In the genomic region with DNA sequence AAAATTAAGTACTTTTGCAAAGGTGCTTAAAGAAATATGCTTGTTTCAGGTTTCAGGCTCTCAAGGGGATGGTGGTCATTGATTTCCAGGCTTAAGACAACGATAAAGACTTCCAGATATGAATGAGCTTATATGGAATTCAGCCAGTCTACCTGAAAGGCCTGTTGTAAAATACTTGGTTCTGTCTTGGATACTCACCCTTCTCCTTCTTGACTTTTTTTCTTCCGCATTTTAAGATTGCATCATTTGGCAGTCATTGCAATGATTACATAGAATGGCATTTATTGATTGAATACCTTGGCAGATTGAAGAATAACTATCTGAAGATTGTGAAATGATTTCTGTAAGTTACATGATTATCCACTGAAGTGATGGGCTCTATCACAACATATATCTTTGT, we compare ENCODE assay signal across 20 cellular contexts.
DNase-seq lines count a peak whose midpoint lies in the region; TF ChIP-seq lines count a peak whose summit lies in the region.
"Had no signal": no experiment of that assay in that cellular context is flagged by ENCODE, and none has a peak within 500 bp of the region (broad histone marks: within the 10 kb centered on the region; RNA-seq: fewer than 3 reads in every experiment).

No MANE protein-coding gene starts in this region.

- intact Hi-C loops in CD14-positive monocyte (cut with micrococcal nuclease) = loop anchor here in 1 of 2 donors (10.0 kb wide), 1 partner anchor 698 kb away; the partner anchor contains the start of gene INHBA

- H3K79me2 ChIP-seq in ACC112 (ENCODE audit: control insufficient read depth, insufficient read depth, low read length, unreplicated experiment) = no peaks in the 10 kb centered on the region

- H3K4me3 Mint-ChIP-seq in activated CD4-positive, alpha-beta memory T cell treated with anti-CD3 and anti-CD28 coated beads, Interleukin-2, amount 10 ng/mL, durations not matched to agents 7 days and 5 days = no peak overlapping the region
- no peak overlapping the region for H3K4me3 Mint-ChIP-seq in CD14-positive monocyte
- H3K4me3 Mint-ChIP-seq: activated CD4-positive, alpha-beta T cell treated with anti-CD3 and anti-CD28 coated beads, Interleukin-2, amount 10 ng/mL, durations not matched to agents 24 days and 14 days; activated T-helper 1 cell treated with anti-CD3 and anti-CD28 coated beads, Interleukin-12 subunit alpha, Interleukin-12 subunit beta, Interleukin-2, Interleukin-4 antibody, amounts not matched to agents 30 ng/mL and 10 ng/mL and 1 ng/mL, durations not matched to agents 14 hours and 24 hours and 36 hours; dendritic cell treated with granulocyte-macrophage colony-stimulating factor and Interleukin-4, amounts not matched to agents 40 ng/mL and 50 ng/mL, for 4 days; T-helper 17 cell had no signal

- no peaks in the 10 kb centered on the region for H3K36me3 Mint-ChIP-seq in activated CD4-positive, alpha-beta memory T cell treated with anti-CD3 and anti-CD28 coated beads, Interleukin-2, amount 10 ng/mL, durations not matched to agents 7 days and 5 days (ENCODE audit: low read depth)
- no peaks in the 10 kb centered on the region for H3K36me3 Mint-ChIP-seq in CD14-positive monocyte

- H3K36me3 ChIP-seq in ACC112 (ENCODE audit: insufficient read depth, low read length) = no peaks in the 10 kb centered on the region
- H3K36me3 ChIP-seq: gastroesophageal sphincter had no signal

- no peak for TF ChIP-seq CTCF in astrocyte of the spinal cord (IDR thresholded peaks at IDR 0.05; ENCODE audit: low read depth, low read length)
- TF ChIP-seq CTCF in CD14-positive monocyte (IDR thresholded peaks at IDR 0.05) = no peak

- H3K4me1 Mint-ChIP-seq in activated CD4-positive, alpha-beta memory T cell treated with anti-CD3 and anti-CD28 coated beads, Interleukin-2, amount 10 ng/mL, durations not matched to agents 7 days and 5 days = no peaks in the 10 kb centered on the region
- peaks cover 36% of the 10 kb centered on the region for H3K4me1 Mint-ChIP-seq in CD14-positive monocyte
- H3K4me1 Mint-ChIP-seq: activated CD4-positive, alpha-beta T cell treated with anti-CD3 and anti-CD28 coated beads, Interleukin-2, amount 10 ng/mL, durations not matched to agents 24 days and 14 days; T-helper 17 cell had no signal

- H3K4me3 ChIP-seq in ACC112 (ENCODE audit: low read depth, low read length) = peak overlapping the region; percentile 4; the same call in 1 of the 2 replicates
- no peak overlapping the region for H3K4me3 ChIP-seq in astrocyte of the spinal cord (ENCODE audit: low read depth, low read length)
- H3K4me3 ChIP-seq: gastroesophageal sphincter had no signal

- peak overlapping the region; percentile 39 for H2AFZ ChIP-seq in ACC112 (ENCODE audit: low read length, unreplicated experiment)

- H3K9me3 Mint-ChIP-seq in activated CD4-positive, alpha-beta memory T cell treated with anti-CD3 and anti-CD28 coated beads, Interleukin-2, amount 10 ng/mL, durations not matched to agents 7 days and 5 days = peaks cover 17% of the 10 kb centered on the region
- peaks cover 0 to 2% (median 0%) of the 10 kb centered on the region in 7 donors for H3K9me3 Mint-ChIP-seq in CD14-positive monocyte
- H3K9me3 Mint-ChIP-seq: activated CD4-positive, alpha-beta T cell treated with anti-CD3 and anti-CD28 coated beads, Interleukin-2, amount 10 ng/mL, durations not matched to agents 24 days and 14 days; activated T-helper 1 cell treated with anti-CD3 and anti-CD28 coated beads, Interleukin-12 subunit alpha, Interleukin-12 subunit beta, Interleukin-2, Interleukin-4 antibody, amounts not matched to agents 30 ng/mL and 10 ng/mL and 1 ng/mL, durations not matched to agents 14 hours and 24 hours and 36 hours had no signal

- no peak overlapping the region for H3K27ac Mint-ChIP-seq in activated CD4-positive, alpha-beta memory T cell treated with anti-CD3 and anti-CD28 coated beads, Interleukin-2, amount 10 ng/mL, durations not matched to agents 7 days and 5 days
- H3K27ac Mint-ChIP-seq in CD14-positive monocyte = no peak overlapping the region
- H3K27ac Mint-ChIP-seq: activated CD4-positive, alpha-beta T cell treated with anti-CD3 and anti-CD28 coated beads, Interleukin-2, amount 10 ng/mL, durations not matched to agents 24 days and 14 days; activated T-helper 1 cell treated with anti-CD3 and anti-CD28 coated beads, Interleukin-12 subunit alpha, Interleukin-12 subunit beta, Interleukin-2, Interleukin-4 antibody, amounts not matched to agents 30 ng/mL and 10 ng/mL and 1 ng/mL, durations not matched to agents 14 hours and 24 hours and 36 hours; dendritic cell treated with granulocyte-macrophage colony-stimulating factor and Interleukin-4, amounts not matched to agents 40 ng/mL and 50 ng/mL, for 4 days; T-helper 17 cell had no signal

- in situ Hi-C loops in astrocyte of the spinal cord (cut with HindIII; ENCODE audit: low sequenced_read_pairs) = no loop called here

- H3K27ac ChIP-seq in ACC112 (ENCODE audit: low read depth, low read length) = peak overlapping the region; percentile 73
- H3K27ac ChIP-seq: KMS-11 had no signal

- peaks cover 35% of the 10 kb centered on the region for H3K4me1 ChIP-seq in ACC112 (ENCODE audit: control insufficient read depth, insufficient read depth, low read length, unreplicated experiment)

- DNase-seq in LoVo (ENCODE audit: low spot score) = peak; percentile 59
- DNase-seq in astrocyte of the spinal cord (ENCODE audit: low read depth, low spot score) = peak; percentile 48
- DNase-seq in iris pigment epithelial cell (ENCODE audit: low read depth) = peak; percentile 71
- no peak for DNase-seq in activated CD4-positive, alpha-beta memory T cell treated with anti-CD3 and anti-CD28 coated beads, Interleukin-2, amount 10 ng/mL, durations not matched to agents 7 days and 5 days
- DNase-seq in CD14-positive monocyte (ENCODE audit: low spot score) = no peak
- DNase-seq in NK-92 (lab: John Stamatoyannopoulos, UW; ENCODE audit: unreplicated experiment) = no peak
- no peak for DNase-seq in central memory CD4-positive, alpha-beta T cell
- DNase-seq: activated CD4-positive, alpha-beta T cell treated with anti-CD3 and anti-CD28 coated beads, Interleukin-2, amount 10 ng/mL, durations not matched to agents 24 days and 14 days; amniotic stem cell; COR-L47; NCI-H1694; NCI-H510A treated with DMSO at 0.1 percent for 48 hours; posterior cingulate gyrus; stimulated activated CD4-positive, alpha-beta T cell treated with anti-CD3 and anti-CD28 coated beads, Interleukin-12 subunit alpha, Interleukin-12 subunit beta, amount 100 ng/mL, for 4 hours; T-helper 17 cell had no signal

- H3K27me3 ChIP-seq in ACC112 (ENCODE audit: insufficient read depth, low read length) = no peaks in the 10 kb centered on the region
- H3K27me3 ChIP-seq: gastroesophageal sphincter had no signal

- no peaks in the 10 kb centered on the region for H3K27me3 Mint-ChIP-seq in activated CD4-positive, alpha-beta memory T cell treated with anti-CD3 and anti-CD28 coated beads, Interleukin-2, amount 10 ng/mL, durations not matched to agents 7 days and 5 days
- H3K27me3 Mint-ChIP-seq in CD14-positive monocyte (ENCODE audit: low read depth in 3 of 3) = peaks cover 0 to 2% (median 2%) of the 10 kb centered on the region in 3 donors
- H3K27me3 Mint-ChIP-seq: activated CD4-positive, alpha-beta T cell treated with anti-CD3 and anti-CD28 coated beads, Interleukin-2, amount 10 ng/mL, durations not matched to agents 24 days and 14 days; dendritic cell treated with granulocyte-macrophage colony-stimulating factor and Interleukin-4, amounts not matched to agents 40 ng/mL and 50 ng/mL, for 4 days; T-helper 17 cell had no signal

- POLR2A ChIA-PET in activated CD4-positive, alpha-beta memory T cell treated with anti-CD3 and anti-CD28 coated beads, Interleukin-2, amount 10 ng/mL, durations not matched to agents 7 days and 5 days (lab: Charles Lee) = no interaction called here

- CTCF ChIA-PET in activated CD4-positive, alpha-beta memory T cell treated with anti-CD3 and anti-CD28 coated beads, Interleukin-2, amount 10 ng/mL, durations not matched to agents 7 days and 5 days (lab: Charles Lee) = interaction anchor here (0.6 kb wide), 1 partner anchor 179 kb away, joined by 4 read pairs; no protein-coding TSS in a partner anchor

Comparison
In these comparisons a context has a peak if more than half of its experiments do, and no peak if none do; other contexts are left out.
1. DNase-seq: peak in LoVo (single experiment), astrocyte of the spinal cord (single experiment) and iris pigment epithelial cell (single experiment); none in activated CD4-positive, alpha-beta memory T cell treated with anti-CD3 and anti-CD28 coated beads, Interleukin-2, amount 10 ng/mL, durations not matched to agents 7 days and 5 days (single experiment), CD14-positive monocyte (single experiment), NK-92 (single experiment) and central memory CD4-positive, alpha-beta T cell (single experiment).